ENCODE assay signal across 2 cellular contexts in the genomic region with DNA sequence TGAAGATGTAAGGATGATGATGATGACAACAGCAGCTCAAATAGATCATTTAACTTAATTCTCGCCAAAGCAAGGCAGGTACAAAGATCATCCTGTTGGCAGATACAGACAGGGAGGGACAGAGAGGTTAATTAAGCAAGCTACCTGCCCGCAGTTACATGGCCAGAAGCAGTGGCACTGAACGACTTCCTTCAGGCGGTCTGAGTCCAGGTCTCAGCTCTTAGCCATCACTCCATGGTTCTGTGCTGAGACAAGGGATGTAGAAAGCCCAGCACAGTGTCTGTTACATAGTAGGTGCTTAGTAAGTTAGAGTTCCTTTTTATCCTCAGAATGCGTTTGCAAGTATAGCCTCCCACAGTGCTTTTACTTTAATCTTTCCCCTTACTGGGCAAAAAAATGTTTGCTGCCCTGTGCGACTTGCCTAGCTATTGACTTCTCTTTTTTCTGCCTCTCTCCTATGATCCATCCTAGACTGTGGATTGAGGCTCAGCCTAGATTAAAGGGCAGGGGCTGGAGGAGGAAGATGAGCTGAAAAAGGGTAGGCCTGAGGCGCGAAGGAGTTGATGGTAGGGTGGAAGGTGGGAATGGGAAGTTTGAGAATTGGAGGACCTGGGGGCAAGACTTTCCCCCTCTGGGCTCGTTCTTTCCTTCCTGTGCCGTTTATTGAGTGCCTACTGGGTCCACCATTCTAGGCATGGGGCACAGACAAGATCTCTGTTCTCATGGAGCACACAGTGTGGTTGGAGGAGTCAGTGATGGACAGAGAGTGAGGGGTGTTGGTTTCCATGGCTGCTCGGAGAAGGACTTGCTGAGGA.
TF ChIP-seq lines count a peak whose summit lies in the region.

No MANE protein-coding gene starts in this region.

TF ChIP-seq in IMR-90, 13 proteins besides CTCF, POLR2A, EP300 and RAD21:
- TF ChIP-seq MAFK (IDR thresholded peaks at IDR 0.05; ENCODE audit: low read depth, low read length) = no peak
- no peak for TF ChIP-seq MAZ (IDR thresholded peaks at IDR 0.05; ENCODE audit: borderline replicate concordance, low read depth, low read length)
- TF ChIP-seq MXI1 (IDR thresholded peaks at IDR 0.05; ENCODE audit: borderline replicate concordance, low read depth, low read length) = no peak
- TF ChIP-seq FOS (IDR thresholded peaks at IDR 0.05; ENCODE audit: low read depth, low read length) = no peak
- no peak for TF ChIP-seq NFE2L2 (IDR thresholded peaks at IDR 0.05; ENCODE audit: low read depth, low read length)
- TF ChIP-seq CEBPB (IDR thresholded peaks at IDR 0.05; ENCODE audit: low read depth, low read length) = no peak
- no peak for TF ChIP-seq CHD1 (IDR thresholded peaks at IDR 0.05; ENCODE audit: low read depth, low read length)
- no peak for TF ChIP-seq RFX5 (IDR thresholded peaks at IDR 0.05; ENCODE audit: low read depth, low read length)
- no peak for TF ChIP-seq BHLHE40 (IDR thresholded peaks at IDR 0.05; ENCODE audit: low read depth, low read length)
- TF ChIP-seq, protein P1, sequence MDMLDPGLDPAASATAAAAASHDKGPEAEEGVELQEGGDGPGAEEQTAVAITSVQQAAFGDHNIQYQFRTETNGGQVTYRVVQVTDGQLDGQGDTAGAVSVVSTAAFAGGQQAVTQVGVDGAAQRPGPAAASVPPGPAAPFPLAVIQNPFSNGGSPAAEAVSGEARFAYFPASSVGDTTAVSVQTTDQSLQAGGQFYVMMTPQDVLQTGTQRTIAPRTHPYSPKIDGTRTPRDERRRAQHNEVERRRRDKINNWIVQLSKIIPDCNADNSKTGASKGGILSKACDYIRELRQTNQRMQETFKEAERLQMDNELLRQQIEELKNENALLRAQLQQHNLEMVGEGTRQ (IDR thresholded peaks at IDR 0.05; ENCODE audit: low read depth, low read length) = no peak
- TF ChIP-seq, protein P2, sequence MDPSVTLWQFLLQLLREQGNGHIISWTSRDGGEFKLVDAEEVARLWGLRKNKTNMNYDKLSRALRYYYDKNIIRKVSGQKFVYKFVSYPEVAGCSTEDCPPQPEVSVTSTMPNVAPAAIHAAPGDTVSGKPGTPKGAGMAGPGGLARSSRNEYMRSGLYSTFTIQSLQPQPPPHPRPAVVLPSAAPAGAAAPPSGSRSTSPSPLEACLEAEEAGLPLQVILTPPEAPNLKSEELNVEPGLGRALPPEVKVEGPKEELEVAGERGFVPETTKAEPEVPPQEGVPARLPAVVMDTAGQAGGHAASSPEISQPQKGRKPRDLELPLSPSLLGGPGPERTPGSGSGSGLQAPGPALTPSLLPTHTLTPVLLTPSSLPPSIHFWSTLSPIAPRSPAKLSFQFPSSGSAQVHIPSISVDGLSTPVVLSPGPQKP (IDR thresholded peaks at IDR 0.05; ENCODE audit: borderline replicate concordance, low read depth, low read length) = no peak
- TF ChIP-seq RCOR1 (IDR thresholded peaks at IDR 0.05; ENCODE audit: insufficient replicate concordance, low read length) = no peak
- no peak for TF ChIP-seq SMC3 (IDR thresholded peaks at IDR 0.05; ENCODE audit: low read depth, low read length)

TF ChIP-seq in neural cell, 6 proteins besides CTCF, POLR2A, EP300 and RAD21:
- TF ChIP-seq, protein P3, sequence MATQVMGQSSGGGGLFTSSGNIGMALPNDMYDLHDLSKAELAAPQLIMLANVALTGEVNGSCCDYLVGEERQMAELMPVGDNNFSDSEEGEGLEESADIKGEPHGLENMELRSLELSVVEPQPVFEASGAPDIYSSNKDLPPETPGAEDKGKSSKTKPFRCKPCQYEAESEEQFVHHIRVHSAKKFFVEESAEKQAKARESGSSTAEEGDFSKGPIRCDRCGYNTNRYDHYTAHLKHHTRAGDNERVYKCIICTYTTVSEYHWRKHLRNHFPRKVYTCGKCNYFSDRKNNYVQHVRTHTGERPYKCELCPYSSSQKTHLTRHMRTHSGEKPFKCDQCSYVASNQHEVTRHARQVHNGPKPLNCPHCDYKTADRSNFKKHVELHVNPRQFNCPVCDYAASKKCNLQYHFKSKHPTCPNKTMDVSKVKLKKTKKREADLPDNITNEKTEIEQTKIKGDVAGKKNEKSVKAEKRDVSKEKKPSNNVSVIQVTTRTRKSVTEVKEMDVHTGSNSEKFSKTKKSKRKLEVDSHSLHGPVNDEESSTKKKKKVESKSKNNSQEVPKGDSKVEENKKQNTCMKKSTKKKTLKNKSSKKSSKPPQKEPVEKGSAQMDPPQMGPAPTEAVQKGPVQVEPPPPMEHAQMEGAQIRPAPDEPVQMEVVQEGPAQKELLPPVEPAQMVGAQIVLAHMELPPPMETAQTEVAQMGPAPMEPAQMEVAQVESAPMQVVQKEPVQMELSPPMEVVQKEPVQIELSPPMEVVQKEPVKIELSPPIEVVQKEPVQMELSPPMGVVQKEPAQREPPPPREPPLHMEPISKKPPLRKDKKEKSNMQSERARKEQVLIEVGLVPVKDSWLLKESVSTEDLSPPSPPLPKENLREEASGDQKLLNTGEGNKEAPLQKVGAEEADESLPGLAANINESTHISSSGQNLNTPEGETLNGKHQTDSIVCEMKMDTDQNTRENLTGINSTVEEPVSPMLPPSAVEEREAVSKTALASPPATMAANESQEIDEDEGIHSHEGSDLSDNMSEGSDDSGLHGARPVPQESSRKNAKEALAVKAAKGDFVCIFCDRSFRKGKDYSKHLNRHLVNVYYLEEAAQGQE (IDR thresholded peaks at IDR 0.05; ENCODE audit: borderline replicate concordance) = no peak
- no peak for TF ChIP-seq EZH2 (IDR thresholded peaks at IDR 0.05; ENCODE audit: borderline replicate concordance, insufficient read depth, low read length, poor library complexity, severe bottlenecking)
- no peak for TF ChIP-seq POLR2AphosphoS5 (IDR thresholded peaks at IDR 0.05)
- no peak for TF ChIP-seq TAF1 (IDR thresholded peaks at IDR 0.05; ENCODE audit: low read depth)
- TF ChIP-seq SMC3 (conservative IDR thresholded peaks at IDR 0.05; ENCODE audit: poor library complexity) = no peak
- TF ChIP-seq MXI1 (conservative IDR thresholded peaks at IDR 0.05; ENCODE audit: poor library complexity, severe bottlenecking) = no peak
